Comparison of ENCODE assay signal across 33 cellular contexts in the genomic region with DNA sequence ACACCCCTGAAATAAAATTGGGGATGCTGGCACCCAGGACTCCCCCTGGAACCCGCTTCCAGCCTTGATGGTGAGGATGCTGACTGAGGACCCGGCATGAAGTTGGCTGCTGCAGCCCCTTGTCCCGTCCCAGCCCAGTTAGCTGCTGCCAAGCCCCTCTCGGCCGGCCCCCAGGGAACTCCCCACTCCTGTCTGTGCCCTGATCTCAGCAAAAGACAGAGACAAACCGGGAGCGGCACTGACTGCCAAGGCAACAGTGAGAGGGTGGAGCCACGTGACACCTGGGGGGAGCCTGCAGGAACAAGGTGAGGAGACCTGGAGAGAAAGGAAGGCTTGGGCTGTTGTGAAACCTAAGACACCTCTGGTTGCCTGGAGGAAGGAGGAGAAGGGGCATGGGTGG. TPM values are rescaled to one million over a fixed set of nuclear protein-coding genes. Genes with fewer than 3 reads are reported as not detected.
A peak's percentile ranks its signal among the peaks of the same experiment; 100 is the strongest.
DNase-seq lines count a peak whose midpoint lies in the region; ATAC-seq and TF ChIP-seq lines count a peak whose summit lies in the region.
"Had no signal": no experiment of that assay in that cellular context is flagged by ENCODE, and none has a peak within 500 bp of the region (broad histone marks: within the 10 kb centered on the region; RNA-seq: fewer than 3 reads in every experiment).

No MANE protein-coding gene starts in this region.

- H3K27ac Mint-ChIP-seq in effector memory CD8-positive, alpha-beta T cell = peak overlapping the region in 1 of 2 donors; percentile 14
- H3K27ac Mint-ChIP-seq: activated naive CD8-positive, alpha-beta T cell treated with anti-CD3 and anti-CD28 coated beads for 36 hours; endodermal cell; IgD-negative memory B cell; immature natural killer cell; mesothelial cell of epicardium; nephron progenitor cell; T-helper 2 cell treated with Interferon-gamma antibody and Interleukin-4, amounts not matched to agents 5 μg/mL and 100 μg/mL, for 36 hours had no signal

- no peak overlapping the region for H3K27ac ChIP-seq in left ventricle myocardium inferior (replicated peaks)
- H3K27ac ChIP-seq in stomach = peak overlapping the region in 3 of 5 donors; percentile 10 to 92 (median 90)
- H3K27ac ChIP-seq: pancreas had no signal

- H3K36me3 ChIP-seq in left ventricle myocardium inferior (no peaks in the 10 kb centered on the region), stomach (no peaks in the 10 kb centered on the region)
- H3K36me3 ChIP-seq: BE2C, esophagus squamous epithelium, HAP-1, pancreas had no signal

- H3K27me3 ChIP-seq in left ventricle myocardium inferior (ENCODE audit: low read depth) (no peaks in the 10 kb centered on the region), stomach (peaks cover 0 to 3% (median 0%) of the 10 kb centered on the region in 3 donors)
- H3K27me3 ChIP-seq: BE2C, esophagus squamous epithelium, pancreas had no signal

- H3K9me3 ChIP-seq in left ventricle myocardium inferior (replicated peaks) (no peaks in the 10 kb centered on the region), stomach (no peaks in the 10 kb centered on the region)
- H3K9me3 ChIP-seq: BE2C, esophagus squamous epithelium, HAP-1, pancreas had no signal

- no peak for TF ChIP-seq POLR2A in stomach (IDR thresholded peaks at IDR 0.05)

- H3K9me3 Mint-ChIP-seq in effector memory CD8-positive, alpha-beta T cell = no peaks in the 10 kb centered on the region
- H3K9me3 Mint-ChIP-seq: activated naive CD8-positive, alpha-beta T cell treated with anti-CD3 and anti-CD28 coated beads for 36 hours; CD8-positive, alpha-beta memory T cell; endodermal cell; IgD-negative memory B cell; immature natural killer cell; mesothelial cell of epicardium; nephron progenitor cell; T-helper 2 cell treated with Interferon-gamma antibody and Interleukin-4, amounts not matched to agents 5 μg/mL and 100 μg/mL, for 36 hours had no signal

- TF ChIP-seq EP300 in stomach (IDR thresholded peaks at IDR 0.05) = no peak

- no peaks in the 10 kb centered on the region for H3K4me1 Mint-ChIP-seq in effector memory CD8-positive, alpha-beta T cell (ENCODE audit: low read depth in 2 of 2)
- H3K4me1 Mint-ChIP-seq: activated naive CD8-positive, alpha-beta T cell treated with anti-CD3 and anti-CD28 coated beads for 36 hours; CD8-positive, alpha-beta memory T cell; endodermal cell; immature natural killer cell had no signal

- H3K4me3 Mint-ChIP-seq in effector memory CD8-positive, alpha-beta T cell = no peak overlapping the region
- H3K4me3 Mint-ChIP-seq: activated naive CD8-positive, alpha-beta T cell treated with anti-CD3 and anti-CD28 coated beads for 36 hours; CD8-positive, alpha-beta memory T cell; endodermal cell; IgD-negative memory B cell; immature natural killer cell; mesothelial cell of epicardium; nephron progenitor cell; T-helper 2 cell treated with Interferon-gamma antibody and Interleukin-4, amounts not matched to agents 5 μg/mL and 100 μg/mL, for 36 hours had no signal

- no peak for TF ChIP-seq CTCF in left ventricle myocardium inferior (IDR thresholded peaks at IDR 0.05; ENCODE audit: borderline replicate concordance)
- TF ChIP-seq CTCF in stomach (IDR thresholded peaks at IDR 0.05) = no peak

- 42 to 64% (median 51%) methylated on average over 8 of the region's 8 CpGs for WGBS in stomach, 5 donors

- peaks cover 3% of the 10 kb centered on the region for H3K36me3 Mint-ChIP-seq in effector memory CD8-positive, alpha-beta T cell (ENCODE audit: insufficient read depth)
- H3K36me3 Mint-ChIP-seq: activated naive CD8-positive, alpha-beta T cell treated with anti-CD3 and anti-CD28 coated beads for 36 hours; CD8-positive, alpha-beta memory T cell; immature natural killer cell; mesothelial cell of epicardium had no signal

- peak; percentile 25 for DNase-seq in Right ventricle myocardium inferior (ENCODE audit: missing footprints)
- DNase-seq in left ventricle myocardium inferior = no peak
- DNase-seq in NCI-H510A (lab: John Stamatoyannopoulos, UW) = peak; percentile 81
- DNase-seq in left colon = no peak
- DNase-seq in stomach = no peak
- DNase-seq in effector memory CD8-positive, alpha-beta T cell = no peak
- no peak for DNase-seq in SK-N-DZ (ENCODE audit: low spot score)
- no peak for DNase-seq in NCI-H1694 (lab: John Stamatoyannopoulos, UW)
- DNase-seq: ACHN; activated CD4-positive, alpha-beta T cell treated with anti-CD3 and anti-CD28 coated beads for 4 hours; activated CD8-positive, alpha-beta memory T cell treated with anti-CD3 and anti-CD28 coated beads for 24 hours; activated effector memory CD4-positive, alpha-beta T cell treated with anti-CD3 and anti-CD28 coated beads, Interleukin-2, amount 50 U/mL, for 16 hours; activated naive CD8-positive, alpha-beta T cell treated with anti-CD3 and anti-CD28 coated beads for 36 hours; activated T-cell treated with anti-CD3 and anti-CD28 coated beads, Interleukin-2, amount 50 U/mL, for 1 hour; BE2C; CD8-positive, alpha-beta memory T cell; DMS153; endodermal cell; esophagus squamous epithelium; hippocampal formation; immature natural killer cell; left ventricle myocardium superior; NCI-H1092 treated with DMSO at 0.1 percent for 48 hours; NCI-H82; nephron progenitor cell; OCI-M1; stimulated activated CD4-positive, alpha-beta T cell treated with anti-CD3 and anti-CD28 coated beads, Interleukin-4, amount 100 ng/mL, for 1 hour had no signal

- intact Hi-C loops in Right ventricle myocardium inferior (cut with DNase I) = no loop called here
- intact Hi-C loops in left ventricle myocardium inferior (cut with micrococcal nuclease) = no loop called here
- intact Hi-C loops in left colon (cut with DNase I, micrococcal nuclease) = no loop called here
- intact Hi-C loops in stomach (cut with DNase I; ENCODE audit: low total_unique reads) = no loop called here

- peaks cover 0 to 10% of the 10 kb centered on the region in 2 donors for H3K27me3 Mint-ChIP-seq in effector memory CD8-positive, alpha-beta T cell
- H3K27me3 Mint-ChIP-seq: activated naive CD8-positive, alpha-beta T cell treated with anti-CD3 and anti-CD28 coated beads for 36 hours had no signal

- H3K4me1 ChIP-seq in left ventricle myocardium inferior = peaks cover 72% of the 10 kb centered on the region
- H3K4me1 ChIP-seq in stomach = peaks cover 47 to 90% (median 59%) of the 10 kb centered on the region in 4 donors
- H3K4me1 ChIP-seq: BE2C, HAP-1 had no signal

- no peak overlapping the region for H3K4me3 ChIP-seq in left ventricle myocardium inferior
- no peak overlapping the region for H3K4me3 ChIP-seq in stomach
- H3K4me3 ChIP-seq: esophagus squamous epithelium, HAP-1, pancreas had no signal

- ATAC-seq in Right ventricle myocardium inferior = no peak
- ATAC-seq in left colon = peak; percentile 37
- no peak for ATAC-seq in effector memory CD8-positive, alpha-beta T cell (replicated peaks)
- ATAC-seq: left ventricle myocardium superior, right cardiac atrium had no signal

RNA-seq across cellular contexts. Expression of a gene that starts 24.7 kb away (rescaled TPM):
- total RNA-seq in Right ventricle myocardium inferior = 58.2 TPM
- 56.3 TPM for total RNA-seq in left ventricle myocardium inferior
- total RNA-seq in left colon = 10 to 100 TPM; 61.3 to 63.8 TPM
- 100 to 1,000 TPM in 2 of 5 donors, 10 to 100 TPM in 3; 24.6 to 166 (median 66.5) TPM for total RNA-seq in stomach
- 10 to 100 TPM in 1 of 3 donors, 1 to 10 TPM in 2; 6.0 to 11.8 (median 6.5) TPM for polyA plus RNA-seq in stomach
- polyA plus RNA-seq in SK-N-DZ (2014; cell fraction: cytosol; rRNA removed) = 0.92 and 1.3 TPM in 2 replicates
- polyA plus RNA-seq in SK-N-DZ (2014; cell fraction: nucleus; rRNA removed) = 0.47 and 2.3 TPM in 2 replicates

Comparison
In these comparisons a context has a peak if more than half of its experiments do, and no peak if none do; other contexts are left out.
1. DNase-seq: peak in Right ventricle myocardium inferior (single experiment) and NCI-H510A (single experiment); none in left ventricle myocardium inferior (single experiment), left colon (0 of 2), stomach (single experiment), effector memory CD8-positive, alpha-beta T cell (0 of 3), SK-N-DZ (single experiment) and NCI-H1694 (single experiment).